In genomic region chr13:97250560-97250959, GRCh38 we compare ENCODE assay signal across 14 cellular contexts. TPM values are rescaled to one million over a fixed set of nuclear protein-coding genes. Genes with fewer than 3 reads are reported as not detected.
DNase-seq lines count a peak whose midpoint lies in the region; ATAC-seq, FAIRE-seq and TF ChIP-seq lines count a peak whose summit lies in the region.
"Had no signal": no experiment of that assay in that cellular context is flagged by ENCODE, and none has a peak within 500 bp of the region (broad histone marks: within the 10 kb centered on the region; RNA-seq: fewer than 3 reads in every experiment).

No MANE protein-coding gene starts in this region.

- H3K4me1 ChIP-seq in liver (ENCODE audit: control insufficient read depth in 4 of 4, insufficient read depth in 4 of 4, low read length in 3 of 4), result peaks cover 9 to 45% (median 12%) of the 10 kb centered on the region in 4 donors
- peaks cover 63% of the 10 kb centered on the region for H3K4me1 ChIP-seq in HepG2 (ENCODE audit: insufficient read depth, low read length)
- H3K4me1 ChIP-seq in esophagus muscularis mucosa, result peaks cover 68 to 96% (median 79%) of the 10 kb centered on the region in 4 donors
- H3K4me1 ChIP-seq in vagina, result peaks cover 70% of the 10 kb centered on the region

- H3K27me3 Mint-ChIP-seq in neural crest cell (ENCODE audit: low read depth), result no peaks in the 10 kb centered on the region
- H3K27me3 Mint-ChIP-seq: activated CD4-positive, alpha-beta T cell treated with anti-CD3 and anti-CD28 coated beads, Interleukin-2, amount 10 ng/mL, durations not matched to agents 7 days and 5 days had no signal

- H3K4me3 Mint-ChIP-seq in neural crest cell, result no peak overlapping the region
- H3K4me3 Mint-ChIP-seq: activated CD4-positive, alpha-beta T cell treated with anti-CD3 and anti-CD28 coated beads, Interleukin-2, amount 10 ng/mL, durations not matched to agents 7 days and 5 days had no signal

- peaks cover 97% of the 10 kb centered on the region for H3K79me2 ChIP-seq in HepG2 (ENCODE audit: insufficient read depth, low read length)

- H3K27me3 ChIP-seq in liver (ENCODE audit: control insufficient read depth in 4 of 4, insufficient read depth in 4 of 4, low read length in 3 of 4), result no peaks in the 10 kb centered on the region
- H3K27me3 ChIP-seq in HepG2 (ENCODE audit: control insufficient read depth in 1 of 2, insufficient read depth in 2 of 2, low read length in 2 of 2), result no peaks in the 10 kb centered on the region
- H3K27me3 ChIP-seq in esophagus muscularis mucosa, result no peaks in the 10 kb centered on the region
- H3K27me3 ChIP-seq in vagina, result no peaks in the 10 kb centered on the region

- H3K27ac ChIP-seq in liver (ENCODE audit: low read depth in 1 of 2, low read length in 2 of 2) (peak overlapping the region; percentile 24 to 40), HepG2 (ENCODE audit: extremely low read length, insufficient read depth, low read length) (no peak overlapping the region), esophagus muscularis mucosa (replicated peaks in 1 of 4) (peak overlapping the region; percentile 75 to 79 (median 76)), vagina (peak overlapping the region; percentile 31)

- CTCF ChIA-PET in HepG2 (lab: Yijun Ruan, JAX; ENCODE audit: low intra/inter-chr PET ratio, low total read pairs), result no interaction called here

- intact Hi-C loops in HepG2 (cut with micrococcal nuclease; ENCODE audit: unreplicated experiment), result no loop called here
- intact Hi-C loops in esophagus muscularis mucosa (cut with DNase I), result no loop called here
- intact Hi-C loops in vagina (cut with DNase I), result no loop called here

- H3K9me3 ChIP-seq in liver (ENCODE audit: control insufficient read depth in 4 of 4, low read length in 3 of 4), result no peaks in the 10 kb centered on the region
- no peaks in the 10 kb centered on the region for H3K9me3 ChIP-seq in HepG2 (ENCODE audit: low read length)
- no peaks in the 10 kb centered on the region for H3K9me3 ChIP-seq in esophagus muscularis mucosa
- no peaks in the 10 kb centered on the region for H3K9me3 ChIP-seq in vagina

- peak overlapping the region; percentile 60 for H3K27ac Mint-ChIP-seq in neural crest cell (ENCODE audit: unreplicated experiment)
- H3K27ac Mint-ChIP-seq: activated CD4-positive, alpha-beta T cell treated with anti-CD3 and anti-CD28 coated beads, Interleukin-2, amount 10 ng/mL, durations not matched to agents 7 days and 5 days had no signal

- H3K36me3 ChIP-seq in liver (ENCODE audit: control insufficient read depth in 4 of 4, insufficient read depth in 3 of 4, low read depth in 1 of 4, low read length in 3 of 4) (no peaks in the 10 kb centered on the region), HepG2 (replicated peaks in 1 of 2; ENCODE audit: control insufficient read depth in 1 of 2, insufficient read depth in 2 of 2, low read length in 2 of 2) (peaks cover 0 to 12% of the 10 kb centered on the region in 2 experiments; a peak in 4 of 5 replicates), esophagus muscularis mucosa (no peaks in the 10 kb centered on the region), vagina (no peaks in the 10 kb centered on the region)

- peaks cover 43% of the 10 kb centered on the region for H3K4me1 Mint-ChIP-seq in neural crest cell

- TF ChIP-seq CTCF in liver (IDR thresholded peaks at IDR 0.05; ENCODE audit: low read depth, low read length, missing input control) (no peak), HepG2 (CRISPR knock-in tag; IDR thresholded peaks at IDR 0.05) (no peak), esophagus muscularis mucosa (IDR thresholded peaks at IDR 0.05) (no peak), neural crest cell (conservative IDR thresholded peaks at IDR 0.05) (no peak), vagina (IDR thresholded peaks at IDR 0.05) (no peak)

- TF ChIP-seq RAD21 in liver (IDR thresholded peaks at IDR 0.05) (no peak), HepG2 (CRISPR knock-in tag; IDR thresholded peaks at IDR 0.05) (no peak)

- TF ChIP-seq EP300 in HepG2 (IDR thresholded peaks at IDR 0.05; ENCODE audit: low read depth in 2 of 2, low read length in 2 of 2) (no peak), HepG2 (CRISPR knock-in tag; IDR thresholded peaks at IDR 0.05; ENCODE audit: borderline replicate concordance) (no peak), esophagus muscularis mucosa (IDR thresholded peaks at IDR 0.05) (no peak)

- no peak overlapping the region for H3K4me2 ChIP-seq in HepG2 (ENCODE audit: low read depth, low read length)

- H4K20me1 ChIP-seq in HepG2 (ENCODE audit: insufficient read depth, low read length), result peaks cover 43% of the 10 kb centered on the region

- H3K36me3 Mint-ChIP-seq in neural crest cell (ENCODE audit: low read depth), result no peaks in the 10 kb centered on the region

- no peak overlapping the region for H2AFZ ChIP-seq in HepG2 (ENCODE audit: low read length)

- FAIRE-seq in HepG2 (lab: Jason Lieb, UNC), result no peak
- FAIRE-seq: colon had no signal

- POLR2A ChIA-PET in HepG2 (lab: Yijun Ruan, JAX), result interaction anchor here (1.2 to 2.1 kb wide), 4 partner anchors 8 to 28 kb away, joined by 3 to 10 read pairs (median 6); partner anchors contain the start of gene MBNL2

- TF ChIP-seq POLR2A in HepG2 (IDR thresholded peaks at IDR 0.05; ENCODE audit: insufficient read depth in 1 of 2, low read depth in 2 of 2, low read length in 2 of 2), result no peak
- no peak for TF ChIP-seq POLR2A in esophagus muscularis mucosa (IDR thresholded peaks at IDR 0.05; ENCODE audit: low read depth)
- no peak for TF ChIP-seq POLR2A in vagina (IDR thresholded peaks at IDR 0.05)

- H3K9ac ChIP-seq in liver (ENCODE audit: low read depth in 1 of 2, low read length in 2 of 2), result no peak overlapping the region
- no peak overlapping the region for H3K9ac ChIP-seq in HepG2 (ENCODE audit: insufficient read depth, low read depth, low read length)

- no peak for ATAC-seq in HepG2
- ATAC-seq in GM18517 (IDR thresholded peaks at IDR 0.05; ENCODE audit: unreplicated experiment), result no peak

- DNase-seq in HepG2 (ENCODE audit: low spot score) (no peak), esophagus muscularis mucosa (ENCODE audit: extremely low spot score) (no peak), neural crest cell (ENCODE audit: low read depth, low spot score) (no peak), vagina (ENCODE audit: extremely low spot score in 2 of 2) (no peak), RPMI8226 (no peak)
- DNase-seq in stimulated activated CD4-positive, alpha-beta T cell treated with anti-CD3 and anti-CD28 coated beads, Interleukin-12 subunit alpha, Interleukin-12 subunit beta, amount 100 ng/mL, for 4 hours, result no peak
- DNase-seq: activated CD4-positive, alpha-beta T cell treated with anti-CD3 and anti-CD28 coated beads, Interleukin-2, amount 10 ng/mL, durations not matched to agents 7 days and 5 days; activated effector memory CD4-positive, alpha-beta T cell treated with anti-CD3 and anti-CD28 coated beads, Interleukin-2, amount 50 U/mL, for 16 hours; H7; NCI-H146; retina had no signal

- no peaks in the 10 kb centered on the region for H3K9me3 Mint-ChIP-seq in neural crest cell
- H3K9me3 Mint-ChIP-seq: activated CD4-positive, alpha-beta T cell treated with anti-CD3 and anti-CD28 coated beads, Interleukin-2, amount 10 ng/mL, durations not matched to agents 7 days and 5 days had no signal

- H3K4me3 ChIP-seq in liver (ENCODE audit: low read depth in 1 of 3, low read length in 3 of 3), result no peak overlapping the region
- no peak overlapping the region for H3K4me3 ChIP-seq in HepG2 (replicated peaks in 1 of 3; ENCODE audit: insufficient read depth in 1 of 3, low read depth in 2 of 3, low read length in 3 of 3)
- H3K4me3 ChIP-seq in esophagus muscularis mucosa, result no peak overlapping the region
- no peak overlapping the region for H3K4me3 ChIP-seq in vagina

- no TSS peak for BruUV-seq in HepG2 (replicated peaks; lab: Mats Ljungman, UMichigan)

- in situ Hi-C loops in HepG2 (cut with HindIII; ENCODE audit: extremely low pct_ligation_motif_present, low pct_unique_long_range_greater_than_20kb), result no loop called here

TF ChIP-seq in HepG2, 621 proteins besides CTCF, POLR2A, EP300 and RAD21 (continues in another document):
- TF ChIP-seq, protein P1, sequence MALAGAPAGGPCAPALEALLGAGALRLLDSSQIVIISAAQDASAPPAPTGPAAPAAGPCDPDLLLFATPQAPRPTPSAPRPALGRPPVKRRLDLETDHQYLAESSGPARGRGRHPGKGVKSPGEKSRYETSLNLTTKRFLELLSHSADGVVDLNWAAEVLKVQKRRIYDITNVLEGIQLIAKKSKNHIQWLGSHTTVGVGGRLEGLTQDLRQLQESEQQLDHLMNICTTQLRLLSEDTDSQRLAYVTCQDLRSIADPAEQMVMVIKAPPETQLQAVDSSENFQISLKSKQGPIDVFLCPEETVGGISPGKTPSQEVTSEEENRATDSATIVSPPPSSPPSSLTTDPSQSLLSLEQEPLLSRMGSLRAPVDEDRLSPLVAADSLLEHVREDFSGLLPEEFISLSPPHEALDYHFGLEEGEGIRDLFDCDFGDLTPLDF (CRISPR knock-in tag; IDR thresholded peaks at IDR 0.05), result no peak
- TF ChIP-seq ZNF775 (CRISPR knock-in tag; IDR thresholded peaks at IDR 0.05; ENCODE audit: borderline replicate concordance), result no peak

RNA-seq across cellular contexts. Expression of gene MBNL2, which starts 28.4 kb away (rescaled TPM):
- total RNA-seq in liver (10 to 100 TPM; 16.0 to 49.6 TPM), HepG2 (2016; rRNA removed; fragmentation: Illumina TruSeq; extraction: Trizol) (30.8 and 48.1 TPM in 2 replicates), esophagus muscularis mucosa (100 to 1,000 TPM in 2 of 4 donors, 10 to 100 TPM in 2; 92.8 to 132 (median 101) TPM), neural crest cell (16.9 and 18.7 TPM in 2 replicates), vagina (63.1 TPM)
- polyA plus RNA-seq in liver (10 to 100 TPM; 32.5 to 41.0 TPM), HepG2 (2011; rRNA removed) (59.0 and 62.9 TPM in 2 replicates)
- total RNA-seq in HepG2 (2016; cell fraction: cytosol; rRNA removed; fragmentation: Illumina TruSeq; extraction: Trizol; ENCODE audit: low read depth), result 4.0 and 5.0 TPM in 2 replicates
- 27.9 and 48.3 TPM in 2 replicates for total RNA-seq in HepG2 (2016; cell fraction: insoluble cytoplasmic fraction; rRNA removed; fragmentation: Illumina TruSeq; extraction: Trizol)
- 15.6 and 16.3 TPM in 2 replicates for total RNA-seq in HepG2 (2016; cell fraction: membrane; rRNA removed; fragmentation: Illumina TruSeq; extraction: Trizol)
- 50.3 and 53.0 TPM in 2 replicates for total RNA-seq in HepG2 (2016; cell fraction: nucleus; rRNA removed; fragmentation: Illumina TruSeq; extraction: Trizol)
- 44.6 and 63.1 TPM in 2 replicates for polyA plus RNA-seq in HepG2 (2011; cell fraction: cytosol; rRNA removed)
- polyA plus RNA-seq in HepG2 (2011; cell fraction: nucleus; rRNA removed), result 78.5 and 95.6 TPM in 2 replicates
- 49.8 and 59.5 TPM in 2 replicates for polyA plus RNA-seq in HepG2 (2012)
- polyA plus RNA-seq in HepG2 (2016; cell fraction: cytosol; fragmentation: Illumina TruSeq; extraction: Trizol; ENCODE audit: low read depth), result 0.49 and 0.73 TPM in 2 replicates
- polyA plus RNA-seq in HepG2 (2016; cell fraction: insoluble cytoplasmic fraction; fragmentation: Illumina TruSeq; extraction: Trizol; ENCODE audit: low read depth), result 27.4 and 31.9 TPM in 2 replicates
- 4.4 and 4.9 TPM in 2 replicates for polyA plus RNA-seq in HepG2 (2016; cell fraction: membrane; fragmentation: Illumina TruSeq; extraction: Trizol; ENCODE audit: low read depth)
- polyA plus RNA-seq in HepG2 (2016; cell fraction: nucleus; fragmentation: Illumina TruSeq; extraction: Trizol; ENCODE audit: insufficient read depth, low read depth), result 32.1 and 37.5 TPM in 2 replicates
- 48.4 and 211 TPM in 2 replicates for polyA minus RNA-seq in HepG2 (2011; rRNA and poly(A)+ RNA removed; ENCODE audit: low replicate concordance)
- 125 and 134 TPM in 2 replicates for polyA minus RNA-seq in HepG2 (2011; cell fraction: cytosol; rRNA and poly(A)+ RNA removed)
- 274 and 278 TPM in 2 replicates for polyA minus RNA-seq in HepG2 (2011; cell fraction: nucleus; rRNA and poly(A)+ RNA removed)
